ENCODE assay signal across 24 cellular contexts in genomic region chr1:186873687-186874086, GRCh38. TPM values are rescaled to one million over a fixed set of nuclear protein-coding genes. Genes with fewer than 3 reads are reported as not detected.
DNase-seq lines count a peak whose midpoint lies in the region; ATAC-seq, FAIRE-seq and TF ChIP-seq lines count a peak whose summit lies in the region.
"Had no signal": no experiment of that assay in that cellular context is flagged by ENCODE, and none has a peak within 500 bp of the region (broad histone marks: within the 10 kb centered on the region; RNA-seq: fewer than 3 reads in every experiment).

No MANE protein-coding gene starts in this region.

- H3K27me3 ChIP-seq in A673 (replicated peaks; ENCODE audit: insufficient read depth, low read depth, low read length, poor library complexity) (no peaks in the 10 kb centered on the region), neural cell (ENCODE audit: insufficient read depth, low read depth, low read length) (no peaks in the 10 kb centered on the region), pancreas (no peaks in the 10 kb centered on the region)

- peak; percentile 98 for TF ChIP-seq EP300 in neural cell (conservative IDR thresholded peaks at IDR 0.05; ENCODE audit: poor library complexity, severe bottlenecking)

- no peaks in the 10 kb centered on the region for H3K27me3 Mint-ChIP-seq in activated T-helper 2 cell treated with anti-CD3 and anti-CD28 coated beads, Interferon-gamma antibody, Interleukin-2, Interleukin-4, amounts not matched to agents 10 μg/mL and 5 μg/mL and 100 μg/mL, durations not matched to agents 14 hours and 24 hours and 36 hours (ENCODE audit: low read depth)
- H3K27me3 Mint-ChIP-seq in T-helper 17 cell = peaks cover 5% of the 10 kb centered on the region
- H3K27me3 Mint-ChIP-seq: CD8-positive, alpha-beta memory T cell had no signal

- peaks cover 68% of the 10 kb centered on the region for H3K4me1 ChIP-seq in A673 (ENCODE audit: insufficient read depth, low read length, poor library complexity, severe bottlenecking)
- H3K4me1 ChIP-seq in pancreas = no peaks in the 10 kb centered on the region

- CTCF ChIA-PET in A673 (lab: Charles Lee) = no interaction called here

- H3K4me3 ChIP-seq in A673 (ENCODE audit: low read depth, low read length, poor library complexity, severe bottlenecking) = no peak overlapping the region
- peak overlapping the region; percentile 34 for H3K4me3 ChIP-seq in neural cell (ENCODE audit: low read length)
- no peak overlapping the region for H3K4me3 ChIP-seq in pancreas
- H3K4me3 ChIP-seq: GM23248, K562, PC-9, SK-N-MC had no signal

- no peaks in the 10 kb centered on the region for H4K20me1 ChIP-seq in neural cell (ENCODE audit: insufficient read depth)

- H3K9me3 ChIP-seq in A673 (ENCODE audit: low read depth, low read length, poor library complexity, severe bottlenecking) (no peaks in the 10 kb centered on the region), neural cell (ENCODE audit: low read length) (no peaks in the 10 kb centered on the region), T-helper 17 cell (ENCODE audit: control insufficient read depth, low read length, poor library complexity, severe bottlenecking) (no peaks in the 10 kb centered on the region), pancreas (no peaks in the 10 kb centered on the region)

- ATAC-seq in GM18870 (IDR thresholded peaks at IDR 0.05; ENCODE audit: unreplicated experiment) (peak; percentile 44), GM21723 (IDR thresholded peaks at IDR 0.05; ENCODE audit: unreplicated experiment) (no peak), T-helper 17 cell (no peak), pancreas (no peak)
- ATAC-seq: K562 had no signal

- H3F3A ChIP-seq in neural cell (ENCODE audit: insufficient read depth, low read length, poor library complexity, severe bottlenecking) = no peaks in the 10 kb centered on the region

- intact Hi-C loops in A673 (cut with micrococcal nuclease; ENCODE audit: unreplicated experiment) (no loop called here), pancreas (cut with DNase I) (no loop called here)
- intact Hi-C loops in activated T-helper 2 cell treated with anti-CD3 and anti-CD28 coated beads, Interferon-gamma antibody, Interleukin-2, Interleukin-4, amounts not matched to agents 10 μg/mL and 5 μg/mL and 100 μg/mL, durations not matched to agents 14 hours and 24 hours and 36 hours (cut with micrococcal nuclease) = loop anchor here (1.0 to 2.0 kb wide), 2 partner anchors 8 to 13 kb away; no protein-coding TSS in a partner anchor

- FAIRE-seq in pancreas (lab: Jason Lieb, UNC) (no peak), frontal cortex (lab: Jason Lieb, UNC) (no peak)
- FAIRE-seq: G401.6, K562 had no signal

- H3K9ac ChIP-seq in neural cell (ENCODE audit: low read length) = no peak overlapping the region
- H3K9ac ChIP-seq: GM23248 had no signal

- H3K4me2 ChIP-seq in neural cell (ENCODE audit: low read length) = peak overlapping the region; percentile 26
- H3K4me2 ChIP-seq: PC-9 had no signal

- TF ChIP-seq CTCF in A673 (conservative IDR thresholded peaks at IDR 0.05; ENCODE audit: low read depth, low read length) (no peak), neural cell (IDR thresholded peaks at IDR 0.05; ENCODE audit: poor library complexity, severe bottlenecking) (no peak), pancreas (IDR thresholded peaks at IDR 0.05) (no peak)

- H3K9me2 ChIP-seq in neural cell (ENCODE audit: insufficient read depth, low read length) = no peaks in the 10 kb centered on the region

- H3K27ac ChIP-seq in A673 (ENCODE audit: low read depth, low read length, poor library complexity, severe bottlenecking) = no peak overlapping the region
- peak overlapping the region; percentile 49 for H3K27ac ChIP-seq in neural cell (ENCODE audit: low read length)
- H3K27ac ChIP-seq in pancreas = no peak overlapping the region
- H3K27ac ChIP-seq: C4-2B, GM23248, PC-9, RWPE1, SK-N-MC had no signal

- H3K9me3 Mint-ChIP-seq in activated T-helper 2 cell treated with anti-CD3 and anti-CD28 coated beads, Interferon-gamma antibody, Interleukin-2, Interleukin-4, amounts not matched to agents 10 μg/mL and 5 μg/mL and 100 μg/mL, durations not matched to agents 14 hours and 24 hours and 36 hours = peaks cover 3% of the 10 kb centered on the region
- H3K9me3 Mint-ChIP-seq: H9 had no signal

- peaks cover 32% of the 10 kb centered on the region for H3K36me3 Mint-ChIP-seq in activated T-helper 2 cell treated with anti-CD3 and anti-CD28 coated beads, Interferon-gamma antibody, Interleukin-2, Interleukin-4, amounts not matched to agents 10 μg/mL and 5 μg/mL and 100 μg/mL, durations not matched to agents 14 hours and 24 hours and 36 hours (ENCODE audit: low read depth)
- no peaks in the 10 kb centered on the region for H3K36me3 Mint-ChIP-seq in T-helper 17 cell (ENCODE audit: low read depth)
- H3K36me3 Mint-ChIP-seq: CD8-positive, alpha-beta memory T cell had no signal

- POLR2A ChIA-PET in A673 (lab: Charles Lee; ENCODE audit: low non-redundant PET) = no interaction called here

- H2AFZ ChIP-seq in neural cell (ENCODE audit: low read depth, low read length) = no peak overlapping the region
- H2AFZ ChIP-seq: GM23248, PC-9 had no signal

- TF ChIP-seq RAD21 in neural cell (conservative IDR thresholded peaks at IDR 0.05) = no peak

- peaks cover 42% of the 10 kb centered on the region for H3K4me1 Mint-ChIP-seq in activated T-helper 2 cell treated with anti-CD3 and anti-CD28 coated beads, Interferon-gamma antibody, Interleukin-2, Interleukin-4, amounts not matched to agents 10 μg/mL and 5 μg/mL and 100 μg/mL, durations not matched to agents 14 hours and 24 hours and 36 hours (ENCODE audit: low read depth)
- H3K4me1 Mint-ChIP-seq in T-helper 17 cell = no peaks in the 10 kb centered on the region
- H3K4me1 Mint-ChIP-seq: CD8-positive, alpha-beta memory T cell had no signal

- BruUV-seq in A673 (replicated peaks; lab: Mats Ljungman, UMichigan) = no TSS peak

- peak overlapping the region; percentile 66 for H3K27ac Mint-ChIP-seq in activated T-helper 2 cell treated with anti-CD3 and anti-CD28 coated beads, Interferon-gamma antibody, Interleukin-2, Interleukin-4, amounts not matched to agents 10 μg/mL and 5 μg/mL and 100 μg/mL, durations not matched to agents 14 hours and 24 hours and 36 hours
- no peak overlapping the region for H3K27ac Mint-ChIP-seq in T-helper 17 cell
- H3K27ac Mint-ChIP-seq: CD8-positive, alpha-beta memory T cell; H9 had no signal

- H3K4me3 Mint-ChIP-seq in activated T-helper 2 cell treated with anti-CD3 and anti-CD28 coated beads, Interferon-gamma antibody, Interleukin-2, Interleukin-4, amounts not matched to agents 10 μg/mL and 5 μg/mL and 100 μg/mL, durations not matched to agents 14 hours and 24 hours and 36 hours (ENCODE audit: low read depth) = no peak overlapping the region
- no peak overlapping the region for H3K4me3 Mint-ChIP-seq in T-helper 17 cell
- H3K4me3 Mint-ChIP-seq: CD8-positive, alpha-beta memory T cell; H9 had no signal

- no peaks in the 10 kb centered on the region for H3K36me3 ChIP-seq in A673 (ENCODE audit: insufficient read depth, low read length, poor library complexity, severe bottlenecking)
- no peaks in the 10 kb centered on the region for H3K36me3 ChIP-seq in neural cell (ENCODE audit: insufficient read depth, low read length)
- H3K36me3 ChIP-seq in pancreas = no peaks in the 10 kb centered on the region

- H3K79me2 ChIP-seq in neural cell (replicated peaks; ENCODE audit: insufficient read depth, low read length) = no peaks in the 10 kb centered on the region

- WGBS in pancreas, 2 donors = 78 to 85% methylated on average over 1 of the region's 1 CpG

- peak; percentile 24 for DNase-seq in A673 (ENCODE audit: low spot score)
- no peak for DNase-seq in activated T-helper 2 cell treated with anti-CD3 and anti-CD28 coated beads, Interferon-gamma antibody, Interleukin-2, Interleukin-4, amounts not matched to agents 10 μg/mL and 5 μg/mL and 100 μg/mL, durations not matched to agents 14 hours and 24 hours and 36 hours (ENCODE audit: low spot score)
- no peak for DNase-seq in T-helper 17 cell
- DNase-seq in pancreas = no peak
- DNase-seq in frontal cortex (ENCODE audit: low spot score in 2 of 2) = no peak
- DNase-seq: Calu3; CD8-positive, alpha-beta memory T cell; GM23248; H9; NCI-H1092; NCI-H1436; NCI-H187 treated with DMSO at 0.1 percent for 48 hours; NCI-H2107; NCI-H748 treated with DMSO at 0.1 percent for 48 hours; PC-9; SHP77 treated with DMSO at 0.1 percent for 48 hours had no signal

TF ChIP-seq in neural cell, 6 proteins besides CTCF, POLR2A, EP300 and RAD21 (continues in another document):
- TF ChIP-seq POLR2AphosphoS5 (IDR thresholded peaks at IDR 0.05) (peak; percentile 84), TAF1 (IDR thresholded peaks at IDR 0.05; ENCODE audit: low read depth) (no peak), EZH2 (IDR thresholded peaks at IDR 0.05; ENCODE audit: borderline replicate concordance, insufficient read depth, low read length, poor library complexity, severe bottlenecking) (no peak)

RNA-seq across cellular contexts. Expression of gene PLA2G4A, which starts 44.9 kb away (rescaled TPM):
- total RNA-seq in A673 (2021) = 34.4 and 36.4 TPM in 2 replicates
- total RNA-seq in activated T-helper 2 cell treated with anti-CD3 and anti-CD28 coated beads, Interferon-gamma antibody, Interleukin-2, Interleukin-4, amounts not matched to agents 10 μg/mL and 5 μg/mL and 100 μg/mL, durations not matched to agents 14 hours and 24 hours and 36 hours = 27.1 and 28.2 TPM in 2 replicates
- polyA plus RNA-seq in neural cell = 0.52 TPM in 1 of 2 replicates, not detected in the other
- 0.24 TPM in 1 of 2 replicates, not detected in the other for polyA minus RNA-seq in neural cell
- under 1 TPM; 0.35 to 0.96 TPM for total RNA-seq in T-helper 17 cell
- total RNA-seq in pancreas = 1 to 10 TPM; 1.5 to 5.7 (median 2.4) TPM
- 1 to 10 TPM; 1.9 to 5.6 TPM for polyA plus RNA-seq in pancreas
- 1.2 TPM for total RNA-seq in frontal cortex
- polyA plus RNA-seq: CD8-positive, alpha-beta memory T cell had no signal
